ENCODE assay signal across 1 cellular context in the genomic region with DNA sequence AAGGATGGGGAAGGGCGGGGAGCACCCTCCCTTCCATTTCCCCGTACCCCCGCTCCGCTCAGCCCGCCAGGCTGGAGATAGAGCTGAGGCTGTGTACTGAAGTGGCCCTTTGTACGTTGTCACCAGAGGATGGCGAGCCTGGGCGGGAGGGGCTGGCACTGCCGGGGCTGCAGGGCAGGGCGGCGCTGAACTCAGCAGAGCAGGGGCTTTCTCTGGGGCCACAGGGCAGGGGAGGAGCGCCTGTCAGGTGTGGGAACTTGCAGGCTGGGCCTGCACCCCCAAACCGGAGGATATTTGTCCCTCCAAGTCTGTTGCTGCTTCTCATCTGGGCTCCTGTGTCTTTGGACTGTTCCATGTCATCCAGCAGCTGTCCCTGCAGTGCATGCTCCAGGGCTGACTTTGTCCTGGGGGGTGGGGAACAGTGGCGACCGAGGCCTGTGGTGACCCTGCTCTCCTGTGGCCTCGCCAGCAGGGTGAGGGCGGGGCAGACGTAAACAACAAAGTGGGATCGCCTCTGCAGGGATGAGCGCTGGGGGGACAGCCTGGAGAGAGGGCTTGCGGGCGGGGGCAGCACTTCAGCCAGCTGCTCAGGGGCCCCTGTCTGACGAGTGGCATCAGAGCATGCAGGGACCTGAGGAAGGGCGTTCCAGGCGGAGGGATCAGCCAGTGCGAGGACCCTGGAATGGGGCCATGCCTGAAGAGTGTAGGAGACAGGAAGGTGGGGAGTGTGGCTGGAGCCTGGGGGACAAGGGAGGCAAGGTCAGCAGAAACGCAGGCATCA.
TF ChIP-seq lines count a peak whose summit lies in the region.

No MANE protein-coding gene starts in this region.

TF ChIP-seq in IMR-90, 13 proteins besides CTCF, POLR2A, EP300 and RAD21:
- TF ChIP-seq MAZ (IDR thresholded peaks at IDR 0.05; ENCODE audit: borderline replicate concordance, low read depth, low read length) (no peak), MXI1 (IDR thresholded peaks at IDR 0.05; ENCODE audit: borderline replicate concordance, low read depth, low read length) (no peak), NFE2L2 (IDR thresholded peaks at IDR 0.05; ENCODE audit: low read depth, low read length) (no peak), RFX5 (IDR thresholded peaks at IDR 0.05; ENCODE audit: low read depth, low read length) (no peak), RCOR1 (IDR thresholded peaks at IDR 0.05; ENCODE audit: insufficient replicate concordance, low read length) (no peak), CHD1 (IDR thresholded peaks at IDR 0.05; ENCODE audit: low read depth, low read length) (no peak), SMC3 (IDR thresholded peaks at IDR 0.05; ENCODE audit: low read depth, low read length) (no peak), BHLHE40 (IDR thresholded peaks at IDR 0.05; ENCODE audit: low read depth, low read length) (no peak), FOS (IDR thresholded peaks at IDR 0.05; ENCODE audit: low read depth, low read length) (no peak), CEBPB (IDR thresholded peaks at IDR 0.05; ENCODE audit: low read depth, low read length) (no peak), MAFK (IDR thresholded peaks at IDR 0.05; ENCODE audit: low read depth, low read length) (no peak)
- TF ChIP-seq, protein P1, sequence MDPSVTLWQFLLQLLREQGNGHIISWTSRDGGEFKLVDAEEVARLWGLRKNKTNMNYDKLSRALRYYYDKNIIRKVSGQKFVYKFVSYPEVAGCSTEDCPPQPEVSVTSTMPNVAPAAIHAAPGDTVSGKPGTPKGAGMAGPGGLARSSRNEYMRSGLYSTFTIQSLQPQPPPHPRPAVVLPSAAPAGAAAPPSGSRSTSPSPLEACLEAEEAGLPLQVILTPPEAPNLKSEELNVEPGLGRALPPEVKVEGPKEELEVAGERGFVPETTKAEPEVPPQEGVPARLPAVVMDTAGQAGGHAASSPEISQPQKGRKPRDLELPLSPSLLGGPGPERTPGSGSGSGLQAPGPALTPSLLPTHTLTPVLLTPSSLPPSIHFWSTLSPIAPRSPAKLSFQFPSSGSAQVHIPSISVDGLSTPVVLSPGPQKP (IDR thresholded peaks at IDR 0.05; ENCODE audit: borderline replicate concordance, low read depth, low read length), result no peak
- TF ChIP-seq, protein P2, sequence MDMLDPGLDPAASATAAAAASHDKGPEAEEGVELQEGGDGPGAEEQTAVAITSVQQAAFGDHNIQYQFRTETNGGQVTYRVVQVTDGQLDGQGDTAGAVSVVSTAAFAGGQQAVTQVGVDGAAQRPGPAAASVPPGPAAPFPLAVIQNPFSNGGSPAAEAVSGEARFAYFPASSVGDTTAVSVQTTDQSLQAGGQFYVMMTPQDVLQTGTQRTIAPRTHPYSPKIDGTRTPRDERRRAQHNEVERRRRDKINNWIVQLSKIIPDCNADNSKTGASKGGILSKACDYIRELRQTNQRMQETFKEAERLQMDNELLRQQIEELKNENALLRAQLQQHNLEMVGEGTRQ (IDR thresholded peaks at IDR 0.05; ENCODE audit: low read depth, low read length), result no peak
